ENCODE assay signal across 1 cellular context in the genomic region with DNA sequence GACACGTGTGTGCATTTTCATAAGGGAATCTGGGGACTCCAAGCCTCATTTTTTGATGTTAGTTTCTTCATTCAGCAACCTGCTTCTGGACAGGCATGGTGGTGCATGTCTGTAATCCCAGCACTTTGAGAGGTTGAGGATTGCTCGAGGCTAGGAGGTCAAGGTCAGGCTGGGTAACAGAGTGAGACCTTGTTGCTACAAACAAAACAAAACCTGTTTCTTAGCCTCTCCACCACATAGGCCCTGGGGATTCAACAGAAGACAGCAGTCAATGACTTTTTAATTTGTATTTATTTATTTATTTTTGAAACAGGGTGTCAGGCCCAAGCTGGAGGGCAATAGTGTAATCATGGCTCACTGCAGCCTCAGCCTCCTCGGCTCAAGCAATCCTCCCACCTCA.
TF ChIP-seq lines count a peak whose summit lies in the region.

No MANE protein-coding gene starts in this region.

TF ChIP-seq in A549, 52 proteins besides CTCF, POLR2A, EP300 and RAD21 (continued from another document):
- no peak for TF ChIP-seq SMC3 (IDR thresholded peaks at IDR 0.05)
- no peak for TF ChIP-seq FOSB (CRISPR knock-in tag; IDR thresholded peaks at IDR 0.05)
- TF ChIP-seq ZSCAN20 (CRISPR knock-in tag; IDR thresholded peaks at IDR 0.05), result no peak
- no peak for TF ChIP-seq POLR2AphosphoS2 (conservative IDR thresholded peaks at IDR 0.05; ENCODE audit: low read length)
- TF ChIP-seq, protein P1, sequence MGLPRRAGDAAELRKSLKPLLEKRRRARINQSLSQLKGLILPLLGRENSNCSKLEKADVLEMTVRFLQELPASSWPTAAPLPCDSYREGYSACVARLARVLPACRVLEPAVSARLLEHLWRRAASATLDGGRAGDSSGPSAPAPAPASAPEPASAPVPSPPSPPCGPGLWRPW (IDR thresholded peaks at IDR 0.05), result no peak
- TF ChIP-seq NFE2L2 (conservative IDR thresholded peaks at IDR 0.05; ENCODE audit: low read length), result no peak
- TF ChIP-seq ESRRA (IDR thresholded peaks at IDR 0.05; ENCODE audit: borderline replicate concordance, low read length), result no peak
- no peak for TF ChIP-seq CEBPB (IDR thresholded peaks at IDR 0.05)
- no peak for TF ChIP-seq ZFP36 (IDR thresholded peaks at IDR 0.05; ENCODE audit: borderline replicate concordance, partially characterized antibody)
- TF ChIP-seq ZC3H11A (IDR thresholded peaks at IDR 0.05), result no peak
- TF ChIP-seq, protein P2, sequence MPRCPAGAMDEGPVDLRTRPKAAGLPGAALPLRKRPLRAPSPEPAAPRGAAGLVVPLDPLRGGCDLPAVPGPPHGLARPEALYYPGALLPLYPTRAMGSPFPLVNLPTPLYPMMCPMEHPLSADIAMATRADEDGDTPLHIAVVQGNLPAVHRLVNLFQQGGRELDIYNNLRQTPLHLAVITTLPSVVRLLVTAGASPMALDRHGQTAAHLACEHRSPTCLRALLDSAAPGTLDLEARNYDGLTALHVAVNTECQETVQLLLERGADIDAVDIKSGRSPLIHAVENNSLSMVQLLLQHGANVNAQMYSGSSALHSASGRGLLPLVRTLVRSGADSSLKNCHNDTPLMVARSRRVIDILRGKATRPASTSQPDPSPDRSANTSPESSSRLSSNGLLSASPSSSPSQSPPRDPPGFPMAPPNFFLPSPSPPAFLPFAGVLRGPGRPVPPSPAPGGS (IDR thresholded peaks at IDR 0.05), result no peak
